Comparison of ENCODE assay signal across 8 cellular contexts in the genomic region with DNA sequence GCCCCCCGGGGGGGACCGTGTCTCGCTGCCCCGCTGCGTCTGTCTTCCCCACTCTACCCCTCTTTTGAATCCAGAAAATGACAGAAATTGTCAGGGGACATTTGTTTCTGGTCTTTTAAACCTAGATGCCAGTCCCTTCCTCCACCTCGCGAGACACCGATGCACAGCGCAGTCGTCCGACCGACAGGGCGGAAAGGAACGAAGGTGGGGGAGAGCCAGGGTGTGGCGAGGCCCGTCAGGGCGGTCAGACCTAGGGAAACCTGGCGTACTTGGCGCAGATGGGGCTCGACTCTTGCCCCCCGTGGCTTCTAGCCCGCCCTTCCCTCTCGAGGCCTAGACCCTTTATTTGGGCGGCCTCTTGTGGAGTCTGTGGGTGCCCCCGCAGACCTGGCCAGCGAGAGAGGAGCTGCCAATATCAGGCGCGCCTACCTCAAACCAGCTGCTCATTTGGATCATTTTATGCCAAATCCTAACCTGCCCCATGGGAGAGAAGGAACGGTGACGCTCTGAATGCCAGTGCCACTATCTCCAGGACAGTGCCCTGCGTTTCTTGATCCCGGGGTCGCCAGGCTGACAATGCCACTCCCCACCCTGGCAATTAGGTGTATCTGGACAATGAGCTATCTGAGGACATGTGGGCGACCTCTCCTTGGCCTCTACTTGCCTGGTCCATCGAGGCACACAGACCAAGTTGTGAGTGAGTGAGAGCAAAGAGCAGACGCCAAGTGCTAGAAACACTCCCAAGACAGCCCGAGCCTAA. TPM values are rescaled to one million over a fixed set of nuclear protein-coding genes. Genes with fewer than 3 reads are reported as not detected.
DNase-seq lines count a peak whose midpoint lies in the region; ATAC-seq and TF ChIP-seq lines count a peak whose summit lies in the region.

No MANE protein-coding gene starts in this region.

- H3K36me3 Mint-ChIP-seq in activated CD4-positive, alpha-beta memory T cell treated with anti-CD3 and anti-CD28 coated beads for 36 hours = no peaks in the 10 kb centered on the region

- CTCF ChIA-PET in activated CD4-positive, alpha-beta memory T cell treated with anti-CD3 and anti-CD28 coated beads for 36 hours (lab: Charles Lee) = no interaction called here

- H3K4me3 ChIP-seq in retinal pigment epithelial cell (ENCODE audit: low read length) = peak overlapping the region; percentile 71

- TF ChIP-seq CTCF in retinal pigment epithelial cell (conservative IDR thresholded peaks at IDR 0.05; ENCODE audit: low read depth, low read length) = no peak

- DNase-seq in NCI-H748 (lab: John Stamatoyannopoulos, UW; ENCODE audit: unreplicated experiment) (peak; percentile 51), NCI-H748 treated with DMSO at 0.1 percent for 48 hours (lab: John Stamatoyannopoulos, UW) (no peak), left cardiac atrium (no peak), retinal pigment epithelial cell (ENCODE audit: low read depth) (no peak), NCI-H2081 treated with DMSO at 0.1 percent for 48 hours (lab: John Stamatoyannopoulos, UW) (no peak), pons (ENCODE audit: low spot score) (no peak)
- no peak for DNase-seq in activated CD4-positive, alpha-beta memory T cell treated with anti-CD3 and anti-CD28 coated beads for 36 hours

- POLR2A ChIA-PET in activated CD4-positive, alpha-beta memory T cell treated with anti-CD3 and anti-CD28 coated beads for 36 hours (lab: Charles Lee) = no interaction called here

- no peak overlapping the region for H3K27ac Mint-ChIP-seq in activated CD4-positive, alpha-beta memory T cell treated with anti-CD3 and anti-CD28 coated beads for 36 hours

- H3K9me3 Mint-ChIP-seq in activated CD4-positive, alpha-beta memory T cell treated with anti-CD3 and anti-CD28 coated beads for 36 hours = no peaks in the 10 kb centered on the region

- H3K4me1 Mint-ChIP-seq in activated CD4-positive, alpha-beta memory T cell treated with anti-CD3 and anti-CD28 coated beads for 36 hours (ENCODE audit: low read depth) = peaks cover 3% of the 10 kb centered on the region

- H3K4me3 Mint-ChIP-seq in activated CD4-positive, alpha-beta memory T cell treated with anti-CD3 and anti-CD28 coated beads for 36 hours = peak overlapping the region; percentile 54

- ATAC-seq in left cardiac atrium (peak; percentile 11 to 22), GM18502 (IDR thresholded peaks at IDR 0.05; ENCODE audit: poor library complexity, unreplicated experiment) (no peak)

- peaks cover 34% of the 10 kb centered on the region for H3K27me3 Mint-ChIP-seq in activated CD4-positive, alpha-beta memory T cell treated with anti-CD3 and anti-CD28 coated beads for 36 hours

- intact Hi-C loops in activated CD4-positive, alpha-beta memory T cell treated with anti-CD3 and anti-CD28 coated beads for 36 hours (cut with micrococcal nuclease) = no loop called here
- intact Hi-C loops in left cardiac atrium (cut with DNase I) = loop anchor here in 1 of 2 donors (10.0 kb wide), 1 partner anchor 71 kb away; no protein-coding TSS in a partner anchor

RNA-seq across cellular contexts. Expression of gene RAB6B, which starts 0.5 kb away (rescaled TPM):
- 1 to 10 TPM; 2.7 to 3.9 TPM for total RNA-seq in activated CD4-positive, alpha-beta memory T cell treated with anti-CD3 and anti-CD28 coated beads for 36 hours
- total RNA-seq in left cardiac atrium = 10 to 100 TPM; 41.4 to 41.6 TPM

Comparison
In these comparisons a context has a peak if more than half of its experiments do, and no peak if none do; other contexts are left out.
1. RNA of gene RAB6B, which starts 0.5 kb away (total RNA-seq): 41.4 to 41.6 TPM in left cardiac atrium; 2.7 to 3.9 TPM in activated CD4-positive, alpha-beta memory T cell treated with anti-CD3 and anti-CD28 coated beads for 36 hours; every median in the first group is over 4 times any median in the second.